34 cellular contexts compared by ENCODE assay signal in the genomic region with DNA sequence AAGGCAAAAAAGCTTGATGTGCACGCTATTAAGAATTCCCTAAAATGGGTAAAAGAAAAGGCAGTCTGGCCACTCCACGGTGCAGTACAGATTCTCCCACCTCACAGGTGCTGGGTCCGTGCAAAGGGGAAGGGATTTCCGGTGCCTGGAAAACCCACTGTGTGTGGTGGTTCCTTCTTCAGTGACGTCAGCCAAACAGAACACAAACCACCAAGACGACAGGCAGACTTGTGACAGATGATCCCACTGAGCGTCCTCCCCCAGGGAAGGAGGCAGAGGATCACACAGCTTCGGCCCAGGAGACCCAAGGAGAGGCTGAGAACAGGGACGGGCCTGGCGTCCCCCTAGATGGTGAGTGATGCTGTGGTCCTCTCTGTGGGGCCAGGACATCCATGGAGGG. TPM values are rescaled to one million over a fixed set of nuclear protein-coding genes. Genes with fewer than 3 reads are reported as not detected.
"Had no signal": no experiment of that assay in that cellular context is flagged by ENCODE, and none has a peak within 500 bp of the region (broad histone marks: within the 10 kb centered on the region; RNA-seq: fewer than 3 reads in every experiment).

No MANE protein-coding gene starts in this region.

- H3K27ac ChIP-seq: heart left ventricle, left lung, neutrophil, ovary, sigmoid colon, spleen, suprapubic skin, thoracic aorta, tibial artery, upper lobe of right lung had no signal

- FAIRE-seq: islet of Langerhans, kidney, small intestine, urothelium cell line had no signal

- DNase-seq: heart left ventricle; hypothalamus; immature natural killer cell; kidney; left colon; mesendoderm; midbrain; mucosa of descending colon; naive thymus-derived CD4-positive, alpha-beta T cell; occipital lobe; ovary; sigmoid colon; small intestine; spleen; stimulated activated CD4-positive, alpha-beta T cell treated with anti-CD3 and anti-CD28 coated beads, Interleukin-4, amount 100 ng/mL, for 24 hours; stimulated activated naive CD4-positive, alpha-beta T cell; tibial artery; trophoblast cell; upper lobe of right lung had no signal

- H3K36me3 ChIP-seq: heart left ventricle, left lung, neutrophil, ovary, sigmoid colon, spleen, suprapubic skin, thoracic aorta, tibial artery, upper lobe of right lung had no signal

- ATAC-seq: heart left ventricle; left colon; left lung; mucosa of descending colon; naive thymus-derived CD4-positive, alpha-beta T cell; right cardiac atrium; stimulated activated effector memory CD8-positive, alpha-beta T cell treated with anti-CD3 and anti-CD28 coated beads, Interleukin-12 subunit alpha, Interleukin-12 subunit beta, amount 100 ng/mL, for 72 hours; upper lobe of right lung had no signal

- H3K9me3 Mint-ChIP-seq: immature natural killer cell; natural killer cell treated with Interleukin-12 subunit alpha and Interleukin-12 subunit beta and Interleukin-15 and Interleukin-18, amount 100 ng/mL, for 72 hours; stimulated activated effector memory CD8-positive, alpha-beta T cell treated with anti-CD3 and anti-CD28 coated beads, Interleukin-12 subunit alpha, Interleukin-12 subunit beta, amount 100 ng/mL, for 72 hours; stimulated activated naive CD8-positive, alpha-beta T cell treated with anti-CD3 and anti-CD28 coated beads, Interleukin-15, Interleukin-2, amounts not matched to agents 100 ng/mL and 50 ng/mL, for 24 hours had no signal

- H3K9me3 ChIP-seq: left lung, mucosa of descending colon, neutrophil, ovary, sigmoid colon, spleen, suprapubic skin, thoracic aorta, tibial artery, upper lobe of right lung had no signal

- H3K27me3 ChIP-seq: neutrophil, ovary had no signal

- H3K4me3 ChIP-seq: heart left ventricle, left lung, lung, mucosa of descending colon, ovary, sigmoid colon, spleen, suprapubic skin, thoracic aorta, tibial artery, upper lobe of right lung had no signal

- H3K4me3 Mint-ChIP-seq: immature natural killer cell; naive thymus-derived CD4-positive, alpha-beta T cell; natural killer cell treated with Interleukin-12 subunit alpha and Interleukin-12 subunit beta and Interleukin-15 and Interleukin-18, amount 100 ng/mL, for 72 hours; stimulated activated effector memory CD8-positive, alpha-beta T cell treated with anti-CD3 and anti-CD28 coated beads, Interleukin-12 subunit alpha, Interleukin-12 subunit beta, amount 100 ng/mL, for 72 hours; stimulated activated naive CD8-positive, alpha-beta T cell treated with anti-CD3 and anti-CD28 coated beads, Interleukin-15, Interleukin-2, amounts not matched to agents 100 ng/mL and 50 ng/mL, for 24 hours had no signal

- H3K27me3 Mint-ChIP-seq: progenitor cell of endocrine pancreas had no signal

- H3K27ac Mint-ChIP-seq: immature natural killer cell; naive thymus-derived CD4-positive, alpha-beta T cell; natural killer cell treated with Interleukin-12 subunit alpha and Interleukin-12 subunit beta and Interleukin-15 and Interleukin-18, amount 100 ng/mL, for 72 hours; progenitor cell of endocrine pancreas; stimulated activated effector memory CD8-positive, alpha-beta T cell treated with anti-CD3 and anti-CD28 coated beads, Interleukin-12 subunit alpha, Interleukin-12 subunit beta, amount 100 ng/mL, for 72 hours; stimulated activated naive CD8-positive, alpha-beta T cell treated with anti-CD3 and anti-CD28 coated beads, Interleukin-15, Interleukin-2, amounts not matched to agents 100 ng/mL and 50 ng/mL, for 24 hours had no signal

- H3K36me3 Mint-ChIP-seq: immature natural killer cell; naive thymus-derived CD4-positive, alpha-beta T cell; natural killer cell treated with Interleukin-12 subunit alpha and Interleukin-12 subunit beta and Interleukin-15 and Interleukin-18, amount 100 ng/mL, for 72 hours; stimulated activated effector memory CD8-positive, alpha-beta T cell treated with anti-CD3 and anti-CD28 coated beads, Interleukin-12 subunit alpha, Interleukin-12 subunit beta, amount 100 ng/mL, for 72 hours had no signal

- H3K4me1 Mint-ChIP-seq: immature natural killer cell; naive thymus-derived CD4-positive, alpha-beta T cell; stimulated activated effector memory CD8-positive, alpha-beta T cell treated with anti-CD3 and anti-CD28 coated beads, Interleukin-12 subunit alpha, Interleukin-12 subunit beta, amount 100 ng/mL, for 72 hours had no signal

- H3K4me1 ChIP-seq: left lung, sigmoid colon, spleen, suprapubic skin, tibial artery, upper lobe of right lung had no signal

RNA-seq across cellular contexts. Expression of a gene that starts 18.6 kb away (rescaled TPM):
- total RNA-seq: liver; naive thymus-derived CD4-positive, alpha-beta T cell; pulmonary artery endothelial cell; renal cortical epithelial cell; suprapubic skin had no signal
- polyA plus RNA-seq: immature natural killer cell; liver; naive thymus-derived CD4-positive, alpha-beta T cell had no signal
